ENCODE assay signal across 1 cellular context in genomic region chr5:177313561-177314259, GRCh38.
TF ChIP-seq lines count a peak whose summit lies in the region.

No MANE protein-coding gene starts in this region.

TF ChIP-seq in K562, 482 proteins besides CTCF, POLR2A, EP300 and RAD21:
- TF ChIP-seq MED1 (CRISPR knock-in tag; IDR thresholded peaks at IDR 0.05; ENCODE audit: borderline replicate concordance), result no peak
- no peak for TF ChIP-seq BCLAF1 (IDR thresholded peaks at IDR 0.05; ENCODE audit: borderline replicate concordance in 1 of 2, control insufficient read depth in 1 of 2, low read depth in 2 of 2, low read length in 1 of 2)
- peak; percentile 84 for TF ChIP-seq RBM25 (IDR thresholded peaks at IDR 0.05; ENCODE audit: low read depth, low read length, severe bottlenecking)
- TF ChIP-seq CC2D1A (IDR thresholded peaks at IDR 0.05), result no peak
- TF ChIP-seq TEAD2 (tag; IDR thresholded peaks at IDR 0.05), result no peak
- no peak for TF ChIP-seq NR2F6 (CRISPR knock-in tag; IDR thresholded peaks at IDR 0.05)
